ENCODE assay signal across 1 cellular context in genomic region chr3:31546152-31546551, GRCh38.
TF ChIP-seq lines count a peak whose summit lies in the region.

No MANE protein-coding gene starts in this region.

TF ChIP-seq in GM23338, 12 proteins besides CTCF, POLR2A, EP300 and RAD21 (continued from another document):
- TF ChIP-seq ZNF462 (CRISPR knock-in tag; IDR thresholded peaks at IDR 0.05) (no peak), JUNB (IDR thresholded peaks at IDR 0.05; ENCODE audit: unreplicated experiment) (no peak), ETS1 (IDR thresholded peaks at IDR 0.05) (no peak)
- TF ChIP-seq, protein P1, sequence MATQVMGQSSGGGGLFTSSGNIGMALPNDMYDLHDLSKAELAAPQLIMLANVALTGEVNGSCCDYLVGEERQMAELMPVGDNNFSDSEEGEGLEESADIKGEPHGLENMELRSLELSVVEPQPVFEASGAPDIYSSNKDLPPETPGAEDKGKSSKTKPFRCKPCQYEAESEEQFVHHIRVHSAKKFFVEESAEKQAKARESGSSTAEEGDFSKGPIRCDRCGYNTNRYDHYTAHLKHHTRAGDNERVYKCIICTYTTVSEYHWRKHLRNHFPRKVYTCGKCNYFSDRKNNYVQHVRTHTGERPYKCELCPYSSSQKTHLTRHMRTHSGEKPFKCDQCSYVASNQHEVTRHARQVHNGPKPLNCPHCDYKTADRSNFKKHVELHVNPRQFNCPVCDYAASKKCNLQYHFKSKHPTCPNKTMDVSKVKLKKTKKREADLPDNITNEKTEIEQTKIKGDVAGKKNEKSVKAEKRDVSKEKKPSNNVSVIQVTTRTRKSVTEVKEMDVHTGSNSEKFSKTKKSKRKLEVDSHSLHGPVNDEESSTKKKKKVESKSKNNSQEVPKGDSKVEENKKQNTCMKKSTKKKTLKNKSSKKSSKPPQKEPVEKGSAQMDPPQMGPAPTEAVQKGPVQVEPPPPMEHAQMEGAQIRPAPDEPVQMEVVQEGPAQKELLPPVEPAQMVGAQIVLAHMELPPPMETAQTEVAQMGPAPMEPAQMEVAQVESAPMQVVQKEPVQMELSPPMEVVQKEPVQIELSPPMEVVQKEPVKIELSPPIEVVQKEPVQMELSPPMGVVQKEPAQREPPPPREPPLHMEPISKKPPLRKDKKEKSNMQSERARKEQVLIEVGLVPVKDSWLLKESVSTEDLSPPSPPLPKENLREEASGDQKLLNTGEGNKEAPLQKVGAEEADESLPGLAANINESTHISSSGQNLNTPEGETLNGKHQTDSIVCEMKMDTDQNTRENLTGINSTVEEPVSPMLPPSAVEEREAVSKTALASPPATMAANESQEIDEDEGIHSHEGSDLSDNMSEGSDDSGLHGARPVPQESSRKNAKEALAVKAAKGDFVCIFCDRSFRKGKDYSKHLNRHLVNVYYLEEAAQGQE (IDR thresholded peaks at IDR 0.05; ENCODE audit: unreplicated experiment), result no peak
